21 cellular contexts compared by ENCODE assay signal in genomic region chr3:111197485-111197884, GRCh38.
"Had no signal": no experiment of that assay in that cellular context is flagged by ENCODE, and none has a peak within 500 bp of the region (broad histone marks: within the 10 kb centered on the region; RNA-seq: fewer than 3 reads in every experiment).

No MANE protein-coding gene starts in this region.

- H3K9ac ChIP-seq: neural progenitor cell had no signal

- H3K4me3 Mint-ChIP-seq: naive thymus-derived CD8-positive, alpha-beta T cell; neural progenitor cell had no signal

- H3K9me3 ChIP-seq: heart left ventricle, mucosa of descending colon, pancreas, stomach, thoracic aorta had no signal

- H3K4me2 ChIP-seq: neural progenitor cell had no signal

- H3K36me3 Mint-ChIP-seq: naive thymus-derived CD8-positive, alpha-beta T cell had no signal

- H3K27me3 Mint-ChIP-seq: naive thymus-derived CD8-positive, alpha-beta T cell; progenitor cell of endocrine pancreas had no signal

- H3K36me3 ChIP-seq: neural progenitor cell had no signal

- H3K27me3 ChIP-seq: dorsolateral prefrontal cortex, heart left ventricle, neural progenitor cell, pancreas, stomach had no signal

- H3K27ac Mint-ChIP-seq: neural progenitor cell, progenitor cell of endocrine pancreas had no signal

- H3K4me3 ChIP-seq: dorsolateral prefrontal cortex, heart left ventricle, mucosa of descending colon, neural progenitor cell, pancreas, stomach, thoracic aorta had no signal

- ATAC-seq: heart left ventricle; mucosa of descending colon; naive thymus-derived CD8-positive, alpha-beta T cell; pancreas; right cardiac atrium had no signal

- H3K9me3 Mint-ChIP-seq: naive thymus-derived CD8-positive, alpha-beta T cell; neural progenitor cell had no signal

- DNase-seq: cortex of kidney; dorsolateral prefrontal cortex; effector CD8-positive, alpha-beta T cell; foreskin melanocyte; heart left ventricle; hippocampal formation; kidney glomerular epithelial cell; mucosa of descending colon; naive thymus-derived CD8-positive, alpha-beta T cell; nucleus accumbens; pancreas; right cardiac atrium; small intestine; stimulated activated CD4-positive, alpha-beta T cell treated with anti-CD3 and anti-CD28 coated beads, Interleukin-12 subunit alpha, Interleukin-12 subunit beta, amount 100 ng/mL, for 4 hours; stimulated activated naive CD4-positive, alpha-beta T cell; stomach; substantia nigra; trophoblast cell had no signal

- H3K4me1 ChIP-seq: heart left ventricle, pancreas had no signal

- H3K27ac ChIP-seq: dorsolateral prefrontal cortex, heart left ventricle, neural progenitor cell, pancreas, stomach, thoracic aorta had no signal
